23 cellular contexts compared by ENCODE assay signal in the genomic region with DNA sequence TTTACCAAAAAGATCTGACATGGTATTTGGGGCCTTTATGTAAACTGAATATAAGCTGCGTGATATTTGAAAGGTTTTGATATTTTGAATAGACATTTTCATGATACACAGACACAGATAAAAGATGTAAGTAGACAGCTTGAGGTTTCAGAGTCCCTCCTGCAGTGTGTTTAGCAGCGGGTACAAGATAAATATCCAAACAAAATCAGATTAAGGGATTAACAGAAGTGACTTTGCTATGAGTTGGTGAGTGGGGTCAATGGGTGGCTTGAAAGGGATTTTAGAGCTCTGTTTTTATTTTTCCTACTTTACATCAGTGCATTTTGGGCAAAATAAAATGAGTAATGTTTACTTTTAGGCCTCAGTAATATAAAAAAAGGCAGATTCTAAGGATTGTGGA.
"Had no signal": no experiment of that assay in that cellular context is flagged by ENCODE, and none has a peak within 500 bp of the region (broad histone marks: within the 10 kb centered on the region; RNA-seq: fewer than 3 reads in every experiment).

No MANE protein-coding gene starts in this region.

- H3K9me3 Mint-ChIP-seq: effector memory CD8-positive, alpha-beta T cell; neural crest cell; stimulated activated effector memory CD8-positive, alpha-beta T cell treated with anti-CD3 and anti-CD28 coated beads, Interleukin-12 subunit alpha, Interleukin-12 subunit beta, amount 100 ng/mL, for 72 hours had no signal

- DNase-seq: cortex of kidney; effector memory CD8-positive, alpha-beta T cell; foreskin fibroblast; gastrocnemius medialis; heart right ventricle; hypothalamus; left ventricle myocardium superior; lower lobe of right lung; natural killer cell; sigmoid colon; stimulated activated CD4-positive, alpha-beta T cell treated with anti-CD3 and anti-CD28 coated beads, Interleukin-2, amount 100 ng/mL, for 24 hours; stimulated activated CD4-positive, alpha-beta T cell treated with anti-CD3 and anti-CD28 coated beads, Interleukin-4, amount 100 ng/mL, for 24 hours; stimulated activated naive CD4-positive, alpha-beta T cell treated with Interleukin-2 at 50 U/mL for 16 hours; stomach; thyroid gland; trophoblast cell had no signal

- H3K36me3 Mint-ChIP-seq: natural killer cell; stimulated activated effector memory CD8-positive, alpha-beta T cell treated with anti-CD3 and anti-CD28 coated beads, Interleukin-12 subunit alpha, Interleukin-12 subunit beta, amount 100 ng/mL, for 72 hours had no signal

- H3K4me1 Mint-ChIP-seq: natural killer cell; neural crest cell; stimulated activated effector memory CD8-positive, alpha-beta T cell treated with anti-CD3 and anti-CD28 coated beads, Interleukin-12 subunit alpha, Interleukin-12 subunit beta, amount 100 ng/mL, for 72 hours had no signal

- H3K4me3 ChIP-seq: gastrocnemius medialis, heart right ventricle, lower lobe of right lung, right atrium auricular region, sigmoid colon, stomach, thyroid gland, vagina had no signal

- H3K27ac Mint-ChIP-seq: effector memory CD8-positive, alpha-beta T cell; natural killer cell; progenitor cell of endocrine pancreas; stimulated activated effector memory CD8-positive, alpha-beta T cell treated with anti-CD3 and anti-CD28 coated beads, Interleukin-12 subunit alpha, Interleukin-12 subunit beta, amount 100 ng/mL, for 72 hours had no signal

- FAIRE-seq: endometrium, keratinocyte had no signal

- H3K4me3 Mint-ChIP-seq: effector memory CD8-positive, alpha-beta T cell; natural killer cell; neural crest cell; stimulated activated effector memory CD8-positive, alpha-beta T cell treated with anti-CD3 and anti-CD28 coated beads, Interleukin-12 subunit alpha, Interleukin-12 subunit beta, amount 100 ng/mL, for 72 hours had no signal

- ATAC-seq: effector memory CD8-positive, alpha-beta T cell; gastrocnemius medialis; heart right ventricle; left ventricle myocardium superior; lower lobe of right lung; natural killer cell; stimulated activated effector memory CD8-positive, alpha-beta T cell treated with anti-CD3 and anti-CD28 coated beads, Interleukin-12 subunit alpha, Interleukin-12 subunit beta, amount 100 ng/mL, for 72 hours had no signal
